1 cellular context compared by ENCODE assay signal in the genomic region with DNA sequence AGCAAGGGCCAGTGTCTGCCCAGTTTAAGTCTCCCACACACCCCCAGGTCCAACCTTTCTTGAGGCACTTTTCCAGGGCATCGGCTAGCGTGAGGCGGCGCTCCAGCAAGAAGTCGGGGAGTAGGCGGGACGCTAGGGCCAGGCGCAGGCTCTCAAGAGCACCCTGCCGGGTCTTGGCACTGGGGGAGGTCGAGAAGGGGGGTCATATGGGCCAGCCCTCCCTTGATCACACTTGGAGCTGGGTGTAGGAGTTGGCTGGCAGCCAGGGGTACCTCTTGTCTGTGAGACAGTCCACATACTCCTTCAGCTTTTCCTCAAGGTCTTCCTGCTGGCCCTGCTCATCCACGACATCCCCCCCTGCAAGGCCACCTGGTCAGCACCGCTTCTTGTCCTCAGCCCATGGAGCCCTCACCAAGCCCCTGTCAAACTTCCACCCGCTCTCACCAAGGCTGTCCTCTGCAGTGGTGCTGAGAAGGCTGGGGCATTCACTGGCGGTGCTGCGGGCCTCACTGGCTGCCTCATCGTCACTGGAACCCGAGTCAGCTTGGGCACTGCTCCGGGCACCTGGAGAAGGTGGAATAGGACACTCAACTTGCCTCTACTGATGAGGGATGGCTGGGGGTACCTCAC.
A peak's percentile ranks its signal among the peaks of the same experiment; 100 is the strongest.
TF ChIP-seq lines count a peak whose summit lies in the region.

No MANE protein-coding gene starts in this region.

TF ChIP-seq in K562, 482 proteins besides CTCF, POLR2A, EP300 and RAD21:
- peak; percentile 44 for TF ChIP-seq RBFOX2 (IDR thresholded peaks at IDR 0.05; ENCODE audit: low read depth, low read length)
- TF ChIP-seq NFIC (IDR thresholded peaks at IDR 0.05) = peak; percentile 50
- TF ChIP-seq, protein P1, sequence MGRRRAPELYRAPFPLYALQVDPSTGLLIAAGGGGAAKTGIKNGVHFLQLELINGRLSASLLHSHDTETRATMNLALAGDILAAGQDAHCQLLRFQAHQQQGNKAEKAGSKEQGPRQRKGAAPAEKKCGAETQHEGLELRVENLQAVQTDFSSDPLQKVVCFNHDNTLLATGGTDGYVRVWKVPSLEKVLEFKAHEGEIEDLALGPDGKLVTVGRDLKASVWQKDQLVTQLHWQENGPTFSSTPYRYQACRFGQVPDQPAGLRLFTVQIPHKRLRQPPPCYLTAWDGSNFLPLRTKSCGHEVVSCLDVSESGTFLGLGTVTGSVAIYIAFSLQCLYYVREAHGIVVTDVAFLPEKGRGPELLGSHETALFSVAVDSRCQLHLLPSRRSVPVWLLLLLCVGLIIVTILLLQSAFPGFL (CRISPR knock-in tag; IDR thresholded peaks at IDR 0.05) = no peak
- TF ChIP-seq CEBPB (tag; IDR thresholded peaks at IDR 0.05) = no peak
- no peak for TF ChIP-seq ZZZ3 (IDR thresholded peaks at IDR 0.05)
- TF ChIP-seq ARNT (IDR thresholded peaks at IDR 0.05) = no peak
- TF ChIP-seq SMC3 (conservative IDR thresholded peaks at IDR 0.05; ENCODE audit: insufficient read depth, low read depth, low read length) = no peak
- peak; percentile 32; the same call in 1 of the 2 replicates for TF ChIP-seq POLR2G (IDR thresholded peaks at IDR 0.05; ENCODE audit: low read depth, low read length)
- TF ChIP-seq ZNF507 (tag; conservative IDR thresholded peaks at IDR 0.05) = no peak
- TF ChIP-seq IFI16 (CRISPR knock-in tag; IDR thresholded peaks at IDR 0.05) = no peak
- TF ChIP-seq ASH1L (IDR thresholded peaks at IDR 0.05; ENCODE audit: borderline replicate concordance, low read depth, partially characterized antibody) = no peak
